1 cellular context compared by ENCODE assay signal in the genomic region with DNA sequence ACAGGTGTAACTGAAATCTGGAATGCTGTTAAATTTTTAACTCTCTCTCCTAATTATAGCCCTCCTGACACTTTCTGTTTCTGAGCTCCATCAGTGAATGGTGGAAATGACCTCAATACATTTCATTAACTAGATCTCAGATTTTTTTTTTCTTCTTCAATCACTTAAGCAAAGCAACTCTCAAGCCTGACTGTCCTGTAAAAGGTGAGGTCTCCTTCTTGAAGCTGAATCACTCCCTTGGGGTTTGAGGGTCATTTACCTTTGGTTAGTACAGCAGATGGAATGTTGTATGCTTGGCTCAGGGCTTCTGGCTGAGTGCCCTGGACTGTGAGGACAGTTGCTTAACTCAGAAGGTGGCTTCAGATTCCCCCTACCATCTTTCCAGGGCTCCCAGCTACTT.
TF ChIP-seq lines count a peak whose summit lies in the region.

No MANE protein-coding gene starts in this region.

TF ChIP-seq in HepG2, 621 proteins besides CTCF, POLR2A, EP300 and RAD21 (continued from another document):
- TF ChIP-seq, protein P1, sequence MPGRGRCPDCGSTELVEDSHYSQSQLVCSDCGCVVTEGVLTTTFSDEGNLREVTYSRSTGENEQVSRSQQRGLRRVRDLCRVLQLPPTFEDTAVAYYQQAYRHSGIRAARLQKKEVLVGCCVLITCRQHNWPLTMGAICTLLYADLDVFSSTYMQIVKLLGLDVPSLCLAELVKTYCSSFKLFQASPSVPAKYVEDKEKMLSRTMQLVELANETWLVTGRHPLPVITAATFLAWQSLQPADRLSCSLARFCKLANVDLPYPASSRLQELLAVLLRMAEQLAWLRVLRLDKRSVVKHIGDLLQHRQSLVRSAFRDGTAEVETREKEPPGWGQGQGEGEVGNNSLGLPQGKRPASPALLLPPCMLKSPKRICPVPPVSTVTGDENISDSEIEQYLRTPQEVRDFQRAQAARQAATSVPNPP (CRISPR knock-in tag; IDR thresholded peaks at IDR 0.05): no peak
- no peak for TF ChIP-seq ZNF160 (CRISPR knock-in tag; IDR thresholded peaks at IDR 0.05)
- TF ChIP-seq, protein P2, sequence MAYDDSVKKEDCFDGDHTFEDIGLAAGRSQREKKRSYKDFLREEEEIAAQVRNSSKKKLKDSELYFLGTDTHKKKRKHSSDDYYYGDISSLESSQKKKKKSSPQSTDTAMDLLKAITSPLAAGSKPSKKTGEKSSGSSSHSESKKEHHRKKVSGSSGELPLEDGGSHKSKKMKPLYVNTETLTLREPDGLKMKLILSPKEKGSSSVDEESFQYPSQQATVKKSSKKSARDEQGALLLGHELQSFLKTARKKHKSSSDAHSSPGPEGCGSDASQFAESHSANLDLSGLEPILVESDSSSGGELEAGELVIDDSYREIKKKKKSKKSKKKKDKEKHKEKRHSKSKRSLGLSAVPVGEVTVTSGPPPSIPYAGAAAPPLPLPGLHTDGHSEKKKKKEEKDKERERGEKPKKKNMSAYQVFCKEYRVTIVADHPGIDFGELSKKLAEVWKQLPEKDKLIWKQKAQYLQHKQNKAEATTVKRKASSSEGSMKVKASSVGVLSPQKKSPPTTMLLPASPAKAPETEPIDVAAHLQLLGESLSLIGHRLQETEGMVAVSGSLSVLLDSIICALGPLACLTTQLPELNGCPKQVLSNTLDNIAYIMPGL (CRISPR knock-in tag; IDR thresholded peaks at IDR 0.05; ENCODE audit: borderline replicate concordance in 1 of 2, low read depth in 1 of 2): no peak
- TF ChIP-seq, protein P3, sequence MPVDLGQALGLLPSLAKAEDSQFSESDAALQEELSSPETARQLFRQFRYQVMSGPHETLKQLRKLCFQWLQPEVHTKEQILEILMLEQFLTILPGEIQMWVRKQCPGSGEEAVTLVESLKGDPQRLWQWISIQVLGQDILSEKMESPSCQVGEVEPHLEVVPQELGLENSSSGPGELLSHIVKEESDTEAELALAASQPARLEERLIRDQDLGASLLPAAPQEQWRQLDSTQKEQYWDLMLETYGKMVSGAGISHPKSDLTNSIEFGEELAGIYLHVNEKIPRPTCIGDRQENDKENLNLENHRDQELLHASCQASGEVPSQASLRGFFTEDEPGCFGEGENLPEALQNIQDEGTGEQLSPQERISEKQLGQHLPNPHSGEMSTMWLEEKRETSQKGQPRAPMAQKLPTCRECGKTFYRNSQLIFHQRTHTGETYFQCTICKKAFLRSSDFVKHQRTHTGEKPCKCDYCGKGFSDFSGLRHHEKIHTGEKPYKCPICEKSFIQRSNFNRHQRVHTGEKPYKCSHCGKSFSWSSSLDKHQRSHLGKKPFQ (CRISPR knock-in tag; IDR thresholded peaks at IDR 0.05; ENCODE audit: insufficient replicate concordance): no peak
- TF ChIP-seq, protein P4, sequence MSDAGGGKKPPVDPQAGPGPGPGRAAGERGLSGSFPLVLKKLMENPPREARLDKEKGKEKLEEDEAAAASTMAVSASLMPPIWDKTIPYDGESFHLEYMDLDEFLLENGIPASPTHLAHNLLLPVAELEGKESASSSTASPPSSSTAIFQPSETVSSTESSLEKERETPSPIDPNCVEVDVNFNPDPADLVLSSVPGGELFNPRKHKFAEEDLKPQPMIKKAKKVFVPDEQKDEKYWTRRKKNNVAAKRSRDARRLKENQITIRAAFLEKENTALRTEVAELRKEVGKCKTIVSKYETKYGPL (CRISPR knock-in tag; IDR thresholded peaks at IDR 0.05): no peak
- no peak for TF ChIP-seq ZSCAN25 (CRISPR knock-in tag; IDR thresholded peaks at IDR 0.05)
- TF ChIP-seq, protein P5, sequence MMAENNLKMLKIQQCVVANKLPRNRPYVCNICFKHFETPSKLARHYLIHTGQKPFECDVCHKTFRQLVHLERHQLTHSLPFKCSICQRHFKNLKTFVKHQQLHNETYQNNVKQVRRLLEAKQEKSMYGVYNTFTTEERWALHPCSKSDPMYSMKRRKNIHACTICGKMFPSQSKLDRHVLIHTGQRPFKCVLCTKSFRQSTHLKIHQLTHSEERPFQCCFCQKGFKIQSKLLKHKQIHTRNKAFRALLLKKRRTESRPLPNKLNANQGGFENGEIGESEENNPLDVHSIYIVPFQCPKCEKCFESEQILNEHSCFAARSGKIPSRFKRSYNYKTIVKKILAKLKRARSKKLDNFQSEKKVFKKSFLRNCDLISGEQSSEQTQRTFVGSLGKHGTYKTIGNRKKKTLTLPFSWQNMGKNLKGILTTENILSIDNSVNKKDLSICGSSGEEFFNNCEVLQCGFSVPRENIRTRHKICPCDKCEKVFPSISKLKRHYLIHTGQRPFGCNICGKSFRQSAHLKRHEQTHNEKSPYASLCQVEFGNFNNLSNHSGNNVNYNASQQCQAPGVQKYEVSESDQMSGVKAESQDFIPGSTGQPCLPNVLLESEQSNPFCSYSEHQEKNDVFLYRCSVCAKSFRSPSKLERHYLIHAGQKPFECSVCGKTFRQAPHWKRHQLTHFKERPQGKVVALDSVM (CRISPR knock-in tag; IDR thresholded peaks at IDR 0.05): no peak
- no peak for TF ChIP-seq TGIF2 (CRISPR knock-in tag; IDR thresholded peaks at IDR 0.05)
- TF ChIP-seq, protein P6, sequence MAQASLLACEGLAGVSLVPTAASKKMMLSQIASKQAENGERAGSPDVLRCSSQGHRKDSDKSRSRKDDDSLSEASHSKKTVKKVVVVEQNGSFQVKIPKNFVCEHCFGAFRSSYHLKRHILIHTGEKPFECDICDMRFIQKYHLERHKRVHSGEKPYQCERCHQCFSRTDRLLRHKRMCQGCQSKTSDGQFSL (CRISPR knock-in tag; IDR thresholded peaks at IDR 0.05): no peak
- no peak for TF ChIP-seq POLR2G (IDR thresholded peaks at IDR 0.05; ENCODE audit: low read depth, low read length)
- TF ChIP-seq, protein P7, sequence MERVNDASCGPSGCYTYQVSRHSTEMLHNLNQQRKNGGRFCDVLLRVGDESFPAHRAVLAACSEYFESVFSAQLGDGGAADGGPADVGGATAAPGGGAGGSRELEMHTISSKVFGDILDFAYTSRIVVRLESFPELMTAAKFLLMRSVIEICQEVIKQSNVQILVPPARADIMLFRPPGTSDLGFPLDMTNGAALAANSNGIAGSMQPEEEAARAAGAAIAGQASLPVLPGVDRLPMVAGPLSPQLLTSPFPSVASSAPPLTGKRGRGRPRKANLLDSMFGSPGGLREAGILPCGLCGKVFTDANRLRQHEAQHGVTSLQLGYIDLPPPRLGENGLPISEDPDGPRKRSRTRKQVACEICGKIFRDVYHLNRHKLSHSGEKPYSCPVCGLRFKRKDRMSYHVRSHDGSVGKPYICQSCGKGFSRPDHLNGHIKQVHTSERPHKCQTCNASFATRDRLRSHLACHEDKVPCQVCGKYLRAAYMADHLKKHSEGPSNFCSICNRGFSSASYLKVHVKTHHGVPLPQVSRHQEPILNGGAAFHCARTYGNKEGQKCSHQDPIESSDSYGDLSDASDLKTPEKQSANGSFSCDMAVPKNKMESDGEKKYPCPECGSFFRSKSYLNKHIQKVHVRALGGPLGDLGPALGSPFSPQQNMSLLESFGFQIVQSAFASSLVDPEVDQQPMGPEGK (CRISPR knock-in tag; IDR thresholded peaks at IDR 0.05): no peak
- TF ChIP-seq ESRRA (CRISPR knock-in tag; IDR thresholded peaks at IDR 0.05; ENCODE audit: low read depth): no peak
- no peak for TF ChIP-seq MTA1 (CRISPR knock-in tag; IDR thresholded peaks at IDR 0.05; ENCODE audit: borderline replicate concordance)
